In the genomic region with DNA sequence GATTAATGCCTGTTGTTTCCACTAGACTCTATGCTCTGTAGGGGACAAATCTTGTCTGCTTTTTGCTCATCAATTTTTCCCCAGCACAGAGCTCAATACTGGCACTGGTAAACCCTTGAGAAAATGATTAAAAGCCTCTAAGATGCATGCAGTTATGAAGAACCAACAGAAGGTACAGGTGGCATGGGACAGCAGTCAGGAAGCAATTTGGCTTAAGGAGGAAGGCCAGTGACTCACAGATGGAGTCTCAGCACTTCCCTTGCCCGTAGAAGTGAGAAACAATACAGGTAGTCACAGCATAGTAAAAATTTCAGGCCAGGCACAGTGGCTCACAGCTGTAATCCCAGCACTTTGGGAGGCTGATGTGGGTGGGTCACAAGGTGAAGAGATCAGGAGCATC, we compare ENCODE assay signal across 20 cellular contexts.
A peak's percentile ranks its signal among the peaks of the same experiment; 100 is the strongest.
DNase-seq lines count a peak whose midpoint lies in the region; ATAC-seq and TF ChIP-seq lines count a peak whose summit lies in the region.
"Had no signal": no experiment of that assay in that cellular context is flagged by ENCODE, and none has a peak within 500 bp of the region (broad histone marks: within the 10 kb centered on the region; RNA-seq: fewer than 3 reads in every experiment).

No MANE protein-coding gene starts in this region.

- H3K9me3 ChIP-seq in neutrophil: no peaks in the 10 kb centered on the region
- H3K9me3 ChIP-seq: BLaER1, HAP-1 had no signal

- no peak overlapping the region for H3K27ac Mint-ChIP-seq in natural killer cell
- H3K27ac Mint-ChIP-seq: B cell; CD4-positive, alpha-beta T cell; CD8-positive, alpha-beta memory T cell; HFFc6 had no signal

- no peaks in the 10 kb centered on the region for H3K27me3 Mint-ChIP-seq in natural killer cell (ENCODE audit: low read depth in 2 of 2)
- H3K27me3 Mint-ChIP-seq: B cell; CD4-positive, alpha-beta T cell had no signal

- no peaks in the 10 kb centered on the region for H3K36me3 ChIP-seq in neutrophil
- H3K36me3 ChIP-seq: BLaER1, HAP-1 had no signal

- H3K4me1 ChIP-seq in neutrophil (ENCODE audit: control insufficient read depth in 1 of 2, insufficient read depth in 1 of 2, low read depth in 1 of 2, low read length in 1 of 2): peaks cover 7 to 43% of the 10 kb centered on the region in 2 experiments
- H3K4me1 ChIP-seq: HAP-1 had no signal

- peak overlapping the region; percentile 95 for H3K27ac ChIP-seq in neutrophil
- H3K27ac ChIP-seq: 22Rv1, BLaER1 had no signal

- no peaks in the 10 kb centered on the region for H3K36me3 Mint-ChIP-seq in natural killer cell
- H3K36me3 Mint-ChIP-seq: CD14-positive monocyte; CD8-positive, alpha-beta memory T cell had no signal

- peak overlapping the region in 1 of 2 experiments; percentile 19 for H3K4me3 ChIP-seq in neutrophil (ENCODE audit: low read depth in 1 of 2, low read length in 1 of 2)
- H3K4me3 ChIP-seq: BLaER1, HAP-1 had no signal

- TF ChIP-seq CTCF in neutrophil (IDR thresholded peaks at IDR 0.05) (no peak), natural killer cell (IDR thresholded peaks at IDR 0.05) (no peak)

- no peak overlapping the region for H3K4me3 Mint-ChIP-seq in natural killer cell
- H3K4me3 Mint-ChIP-seq: B cell; CD4-positive, alpha-beta T cell; CD8-positive, alpha-beta memory T cell; HFFc6 had no signal

- H3K27me3 ChIP-seq in neutrophil: no peaks in the 10 kb centered on the region
- H3K27me3 ChIP-seq: BLaER1 had no signal

- intact Hi-C loops in natural killer cell (cut with micrococcal nuclease): no loop called here

- peak; percentile 4 for DNase-seq in NCI-H82 (lab: John Stamatoyannopoulos, UW)
- DNase-seq in NCI-H82 treated with DMSO at 0.1 percent for 48 hours (lab: John Stamatoyannopoulos, UW; ENCODE audit: unreplicated experiment): no peak
- peak; percentile 50 for DNase-seq in cerebellum (ENCODE audit: low spot score)
- DNase-seq in natural killer cell: no peak
- no peak for DNase-seq in activated CD4-positive, alpha-beta T cell treated with anti-CD3 and anti-CD28 coated beads for 48 hours
- DNase-seq in GM19240 (ENCODE audit: insufficient read length, low spot score): no peak
- DNase-seq: Calu3; CD4-positive, alpha-beta T cell; CD8-positive, alpha-beta memory T cell; DMS53; DMS79 treated with DMSO at 0.1 percent for 48 hours; GOT3; HFFc6 had no signal

- H3K9me3 Mint-ChIP-seq in natural killer cell: peaks cover 3 to 4% of the 10 kb centered on the region in 2 donors

- peaks cover 0 to 9% of the 10 kb centered on the region in 2 donors for H3K4me1 Mint-ChIP-seq in natural killer cell
- H3K4me1 Mint-ChIP-seq: B cell; CD8-positive, alpha-beta memory T cell had no signal

- no peak for ATAC-seq in natural killer cell
- no peak for ATAC-seq in GM19455 (IDR thresholded peaks at IDR 0.05; ENCODE audit: unreplicated experiment)

Comparison
In these comparisons a context has a peak if more than half of its experiments do, and no peak if none do; other contexts are left out.
1. DNase-seq: peak in NCI-H82 (single experiment) and cerebellum (single experiment); none in NCI-H82 treated with DMSO at 0.1 percent for 48 hours (single experiment), natural killer cell (single experiment), activated CD4-positive, alpha-beta T cell treated with anti-CD3 and anti-CD28 coated beads for 48 hours (single experiment) and GM19240 (single experiment).